20 cellular contexts compared by ENCODE assay signal in genomic region chr10:131933695-131934086, GRCh38. TPM values are rescaled to one million over a fixed set of nuclear protein-coding genes. Genes with fewer than 3 reads are reported as not detected.
DNase-seq lines count a peak whose midpoint lies in the region; TF ChIP-seq lines count a peak whose summit lies in the region.
"Had no signal": no experiment of that assay in that cellular context is flagged by ENCODE, and none has a peak within 500 bp of the region (broad histone marks: within the 10 kb centered on the region; RNA-seq: fewer than 3 reads in every experiment).

No MANE protein-coding gene starts in this region.

- CTCF ChIA-PET in RWPE1 (lab: Yijun Ruan, JAX) = no interaction called here

- no peak overlapping the region for H3K4me3 Mint-ChIP-seq in glutamatergic neuron (ENCODE audit: unreplicated experiment)
- H3K4me3 Mint-ChIP-seq: CD4-positive, alpha-beta memory T cell; HFFc6 had no signal

- DNase-seq in RWPE1 (ENCODE audit: low spot score) = no peak
- no peak for DNase-seq in glutamatergic neuron
- DNase-seq in sigmoid colon = no peak
- DNase-seq in NCI-H82 (lab: John Stamatoyannopoulos, UW) = no peak
- DNase-seq in T-helper 9 cell = no peak
- DNase-seq in DMS153 treated with DMSO at 0.1 percent for 48 hours (lab: John Stamatoyannopoulos, UW; ENCODE audit: unreplicated experiment) = no peak
- DNase-seq in posterior vena cava (ENCODE audit: low spot score) = no peak
- DNase-seq: ACHN; CD4-positive, alpha-beta memory T cell; DND-41; GDM1; GOT3; HFFc6; NCI-H1092 treated with DMSO at 0.1 percent for 48 hours; NCI-H1694; NCI-H345; PC-9 had no signal

- no peak overlapping the region; the same call in 1 of the 2 replicates for H3K9ac ChIP-seq in BLaER1
- H3K9ac ChIP-seq: KMS-11 had no signal

- H3K27me3 Mint-ChIP-seq in glutamatergic neuron (ENCODE audit: unreplicated experiment) = peaks cover 5% of the 10 kb centered on the region
- H3K27me3 Mint-ChIP-seq: CD4-positive, alpha-beta memory T cell had no signal

- H3K36me3 Mint-ChIP-seq in glutamatergic neuron (ENCODE audit: unreplicated experiment) = peaks cover 7% of the 10 kb centered on the region

- peak overlapping the region; percentile 57; the same call in 1 of the 2 replicates for H3K4me2 ChIP-seq in BLaER1
- H3K4me2 ChIP-seq: KMS-11, PC-9 had no signal

- POLR2A ChIA-PET in RWPE1 (lab: Yijun Ruan, JAX; ENCODE audit: low non-redundant PET) = no interaction called here

- H3K27me3 ChIP-seq in BLaER1 (no peaks in the 10 kb centered on the region), sigmoid colon (no peaks in the 10 kb centered on the region)

- no peak for TF ChIP-seq POLR2A in sigmoid colon (IDR thresholded peaks at IDR 0.05)

- no peak for TF ChIP-seq EP300 in sigmoid colon (IDR thresholded peaks at IDR 0.05)

- peaks cover 5% of the 10 kb centered on the region for H3K9me3 Mint-ChIP-seq in glutamatergic neuron (ENCODE audit: unreplicated experiment)
- H3K9me3 Mint-ChIP-seq: CD4-positive, alpha-beta memory T cell; HFFc6 had no signal

- H3K9me3 ChIP-seq in BLaER1 (no peaks in the 10 kb centered on the region), sigmoid colon (no peaks in the 10 kb centered on the region)

- H3K27ac ChIP-seq in BLaER1 (0 out of 2 replicates have a peak overlapping the region, but pooled peaks have one; percentile 35), RWPE1 (peak overlapping the region; percentile 18; the same call in 1 of the 2 replicates), sigmoid colon (peak overlapping the region; percentile 58 to 76 (median 64))
- H3K27ac ChIP-seq: HL-60, KMS-11, PC-9 had no signal

- TF ChIP-seq CTCF in RWPE1 (conservative IDR thresholded peaks at IDR 0.05; ENCODE audit: low read depth) = no peak
- no peak for TF ChIP-seq CTCF in glutamatergic neuron (IDR thresholded peaks at IDR 0.05; ENCODE audit: partially characterized antibody, unreplicated experiment)
- TF ChIP-seq CTCF in sigmoid colon (IDR thresholded peaks at IDR 0.05) = no peak

- intact Hi-C loops in sigmoid colon (cut with DNase I) (loop anchor here (5.0 kb wide), 1 partner anchor 49 kb away; the partner anchor contains the start of gene BNIP3), posterior vena cava (cut with DNase I) (no loop called here)

- WGBS in sigmoid colon, 2 donors = 29 to 70% methylated on average over 2 of the region's 2 CpGs

- H3K4me3 ChIP-seq in BLaER1 (no peak overlapping the region), sigmoid colon (no peak overlapping the region)
- H3K4me3 ChIP-seq: PC-9 had no signal

- H3K4me1 ChIP-seq in BLaER1 (peaks cover 89% of the 10 kb centered on the region), sigmoid colon (peaks cover 0 to 53% (median 38%) of the 10 kb centered on the region in 4 donors)

- peaks cover 23% of the 10 kb centered on the region for H3K4me1 Mint-ChIP-seq in glutamatergic neuron (ENCODE audit: low read depth, unreplicated experiment)

- H3K36me3 ChIP-seq in BLaER1 (peaks cover 64% of the 10 kb centered on the region), sigmoid colon (peaks cover 0 to 31% (median 0%) of the 10 kb centered on the region in 4 donors)

- peak overlapping the region; percentile 71 for H3K27ac Mint-ChIP-seq in glutamatergic neuron (ENCODE audit: unreplicated experiment)
- H3K27ac Mint-ChIP-seq: HFFc6 had no signal

- H4K20me1 ChIP-seq in BLaER1 = peaks cover 100% of the 10 kb centered on the region

RNA-seq across cellular contexts. Expression of gene PPP2R2D, which starts 32.9 kb away (rescaled TPM):
- total RNA-seq in glutamatergic neuron (ENCODE audit: unreplicated experiment) (42.8 TPM), sigmoid colon (10 to 100 TPM; 22.7 to 44.0 (median 34.6) TPM), posterior vena cava (10 to 100 TPM; 23.5 to 23.7 TPM)
- polyA plus RNA-seq in sigmoid colon = 10 to 100 TPM; 18.4 to 23.8 (median 22.8) TPM

RNA-seq across cellular contexts. Expression of gene BNIP3, which starts 48.0 kb away (rescaled TPM):
- total RNA-seq in glutamatergic neuron (ENCODE audit: unreplicated experiment) (56.4 TPM), sigmoid colon (100 to 1,000 TPM in 2 of 4 donors, 10 to 100 TPM in 2; 55.9 to 125 (median 95.4) TPM), posterior vena cava (10 to 100 TPM; 20.1 to 26.8 TPM)
- 10 to 100 TPM in 2 of 3 donors, 1 to 10 TPM in 1; 3.9 to 11.7 (median 10.8) TPM for polyA plus RNA-seq in sigmoid colon
